In genomic region chr3:148991219-148992026, GRCh38 we compare ENCODE assay signal across 8 cellular contexts. TPM values are rescaled to one million over a fixed set of nuclear protein-coding genes. Genes with fewer than 3 reads are reported as not detected.
DNase-seq lines count a peak whose midpoint lies in the region; ATAC-seq and TF ChIP-seq lines count a peak whose summit lies in the region.

Gene GYG1, plus strand, starts transcription at chr3:148991540. Its CDS starts 101 bp downstream, at chr3:148991641.

- POLR2A ChIA-PET in SK-N-SH (lab: Yijun Ruan, JAX), result no interaction called here

- no peaks in the 10 kb centered on the region for H3K9me3 ChIP-seq in Karpas-422 (ENCODE audit: low read length)
- no peaks in the 10 kb centered on the region for H3K9me3 ChIP-seq in SK-N-SH
- H3K9me3 ChIP-seq in testis, result no peaks in the 10 kb centered on the region

- H3K79me2 ChIP-seq in Karpas-422 (ENCODE audit: low read length), result peaks cover 4% of the 10 kb centered on the region
- peaks cover 6% of the 10 kb centered on the region; the same call in 1 of the 2 replicates for H3K79me2 ChIP-seq in SK-N-SH (ENCODE audit: insufficient read depth)

- WGBS in SK-N-SH (ENCODE audit: low lambda C conversion rate), result under 1% methylated on average over 13 of the region's 91 CpGs
- 0% methylated on average over 65 of the region's 91 CpGs; no CpG with 5 or more reads in 1 of the 2 donors for WGBS in testis, 2 donors

- no peaks in the 10 kb centered on the region for H3K9me2 ChIP-seq in Karpas-422 (replicated peaks; ENCODE audit: insufficient read depth, low read length)
- no peaks in the 10 kb centered on the region for H3K9me2 ChIP-seq in SK-N-SH

- peak; percentile 56 for TF ChIP-seq CTCF in SK-N-SH (IDR thresholded peaks at IDR 0.05)
- no peak for TF ChIP-seq CTCF in omental fat pad (IDR thresholded peaks at IDR 0.05)
- peak in 2 of 3 experiments; percentile 35 to 40 for TF ChIP-seq CTCF in testis (IDR thresholded peaks at IDR 0.05)

- H3F3A ChIP-seq in SK-N-SH (replicated peaks; ENCODE audit: insufficient read depth), result peaks cover 4% of the 10 kb centered on the region

- 0 out of 2 replicates have a peak, but pooled peaks cover 2% of the 10 kb centered on the region for H3K27me3 ChIP-seq in Karpas-422 (ENCODE audit: low read length)
- no peaks in the 10 kb centered on the region for H3K27me3 ChIP-seq in SK-N-SH (ENCODE audit: insufficient read depth)
- H3K27me3 ChIP-seq in testis, result no peaks in the 10 kb centered on the region

- H3K4me1 ChIP-seq in Karpas-422 (ENCODE audit: low read length) (peaks cover 18% of the 10 kb centered on the region), SK-N-SH (ENCODE audit: control insufficient read depth in 1 of 2, insufficient read depth in 2 of 2, low read depth in 1 of 2, low read length in 1 of 2) (peaks cover 3 to 4% of the 10 kb centered on the region in 2 experiments; a peak in 1 of 4 replicates), testis (peaks cover 6% of the 10 kb centered on the region)

- CTCF ChIA-PET in SK-N-SH (lab: Yijun Ruan, JAX), result interaction anchor here (0.6 to 2.3 kb wide), 9 partner anchors 10 to 281 kb away, joined by 3 to 9 read pairs (median 3); no protein-coding TSS in a partner anchor

- no peak; the same call in 1 of the 2 replicates for TF ChIP-seq RAD21 in SK-N-SH (IDR thresholded peaks at IDR 0.05; ENCODE audit: low read length)

- no peaks in the 10 kb centered on the region for H4K20me1 ChIP-seq in Karpas-422 (ENCODE audit: insufficient read depth, low read depth, low read length)
- H4K20me1 ChIP-seq in SK-N-SH (ENCODE audit: insufficient read depth), result no peaks in the 10 kb centered on the region

- DNase-seq in ELF-1 (ENCODE audit: low read depth, low spot score), result peak; percentile 92
- peak; percentile 87 for DNase-seq in Karpas-422
- peak; percentile 93 for DNase-seq in SK-N-SH
- peak; percentile 83 for DNase-seq in activated naive CD4-positive, alpha-beta T cell treated with anti-CD3 and anti-CD28 coated beads, Interleukin-2, amount 50 U/mL, for 16 hours
- DNase-seq in glomerular endothelial cell (ENCODE audit: extremely low read depth, low read depth, low spot score), result no peak
- peak; percentile 58 for DNase-seq in omental fat pad (ENCODE audit: low spot score)
- peak; percentile 90 for DNase-seq in testis

- peak within 1 kb of the TSS; percentile 96 for H2AFZ ChIP-seq in Karpas-422 (ENCODE audit: low read length)
- H2AFZ ChIP-seq in SK-N-SH (ENCODE audit: low read depth), result peak within 1 kb of the TSS; percentile 99

- H3K9ac ChIP-seq in Karpas-422 (ENCODE audit: low read length) (peak within 1 kb of the TSS; percentile 90), SK-N-SH (peak within 1 kb of the TSS; percentile 84)

- intact Hi-C loops in testis (cut with DNase I; ENCODE audit: low total_unique reads), result no loop called here

- H3K27ac ChIP-seq in Karpas-422 (ENCODE audit: low read length), result no peak within 1 kb of the TSS; the same call in 1 of the 2 replicates
- peak within 1 kb of the TSS; percentile 71 to 79 for H3K27ac ChIP-seq in SK-N-SH (ENCODE audit: low read depth in 2 of 2, low read length in 1 of 2)
- H3K27ac ChIP-seq in testis, result peak within 1 kb of the TSS; percentile 92 to 98

- H3K4me3 ChIP-seq in Karpas-422 (ENCODE audit: low read length) (peak within 1 kb of the TSS; percentile 91), SK-N-SH (ENCODE audit: low read depth in 2 of 2, low read length in 1 of 2) (peak within 1 kb of the TSS; percentile 81 to 82), testis (peak within 1 kb of the TSS; percentile 81 to 99)

- H3K36me3 ChIP-seq in Karpas-422 (ENCODE audit: insufficient read depth, low read length) (0 out of 2 replicates have a peak, but pooled peaks cover 3% of the 10 kb centered on the region), SK-N-SH (replicated peaks in 1 of 2; ENCODE audit: control insufficient read depth in 1 of 2, insufficient read depth in 2 of 2, low read length in 1 of 2) (peaks cover 13 to 14% of the 10 kb centered on the region in 2 experiments), testis (ENCODE audit: low read depth, missing control alignments) (no peaks in the 10 kb centered on the region)

- ATAC-seq in GM21786 (IDR thresholded peaks at IDR 0.05; ENCODE audit: unreplicated experiment) (peak; percentile 76), omental fat pad (ENCODE audit: low FRiP score) (peak; percentile 93)

- TF ChIP-seq EP300 in SK-N-SH (IDR thresholded peaks at IDR 0.05; ENCODE audit: borderline replicate concordance in 1 of 2, low read depth in 1 of 2, low read length in 1 of 2), result no peak

- H3K4me2 ChIP-seq in Karpas-422 (ENCODE audit: low read depth, low read length, poor library complexity, severe bottlenecking) (peak within 1 kb of the TSS; percentile 96), SK-N-SH (peak within 1 kb of the TSS; percentile 86)

- TF ChIP-seq POLR2A in testis (IDR thresholded peaks at IDR 0.05), result no peak

TF ChIP-seq in SK-N-SH, 30 proteins besides CTCF, POLR2A, EP300 and RAD21:
- TF ChIP-seq YY1 (IDR thresholded peaks at IDR 0.05; ENCODE audit: low read depth) (no peak), RXRA (IDR thresholded peaks at IDR 0.05; ENCODE audit: borderline replicate concordance, low read depth) (0 out of 2 replicates have a peak, but pooled peaks have one; percentile 7), USF1 (IDR thresholded peaks at IDR 0.05; ENCODE audit: borderline replicate concordance, low read depth) (peak; percentile 93), NRF1 (IDR thresholded peaks at IDR 0.05; ENCODE audit: low read depth, low read length) (peak; percentile 50), GABPA (IDR thresholded peaks at IDR 0.05; ENCODE audit: low read depth) (no peak), TCF12 (IDR thresholded peaks at IDR 0.05) (peak; percentile 8; the same call in 1 of the 2 replicates), EZH2phosphoT487 (IDR thresholded peaks at IDR 0.05; ENCODE audit: borderline replicate concordance, low read depth) (no peak), RCOR1 (IDR thresholded peaks at IDR 0.05; ENCODE audit: low read length) (0 out of 2 replicates have a peak, but pooled peaks have one; percentile 27), MAX (IDR thresholded peaks at IDR 0.05; ENCODE audit: low read depth) (peak; percentile 87), FOSL2 (IDR thresholded peaks at IDR 0.05; ENCODE audit: borderline replicate concordance, low read depth) (peak; percentile 49; the same call in 1 of the 2 replicates), POLR2AphosphoS5 (IDR thresholded peaks at IDR 0.05; ENCODE audit: low read depth, low read length) (peak; percentile 72), MXI1 (IDR thresholded peaks at IDR 0.05; ENCODE audit: low read depth, low read length) (peak; percentile 91), USF2 (IDR thresholded peaks at IDR 0.05; ENCODE audit: borderline replicate concordance, low read depth, low read length) (peak; percentile 70), TAF1 (IDR thresholded peaks at IDR 0.05; ENCODE audit: borderline replicate concordance, low read depth, low read length) (peak; percentile 61; the same call in 1 of the 2 replicates), MEF2A (IDR thresholded peaks at IDR 0.05; ENCODE audit: borderline replicate concordance, low read depth) (no peak)

RNA-seq across cellular contexts. Expression of gene GYG1, which starts in this region (rescaled TPM):
- 8.4 and 18.9 TPM in 2 replicates for total RNA-seq in Karpas-422 (2014; rRNA removed; shearing (Covaris generic); ENCODE audit: low replicate concordance)
- polyA plus RNA-seq in SK-N-SH (2012; rRNA removed), result 16.8 and 21.7 TPM in 2 replicates
- polyA plus RNA-seq in SK-N-SH (2012; cell fraction: cytosol; rRNA removed), result 21.0 and 23.2 TPM in 2 replicates
- 8.8 and 20.0 TPM in 2 replicates for polyA plus RNA-seq in SK-N-SH (2012; cell fraction: nucleus; rRNA removed)
- total RNA-seq in glomerular endothelial cell, result 43.8 and 47.3 TPM in 2 replicates
- 10 to 100 TPM; 23.2 to 40.8 (median 30.4) TPM for total RNA-seq in omental fat pad
- 100 to 1,000 TPM; 128 to 138 TPM for total RNA-seq in testis
- 303 TPM for polyA plus RNA-seq in testis (ENCODE audit: insufficient read depth, low read depth, low replicate concordance)

Comparison
In these comparisons a context has a peak if more than half of its experiments do, and no peak if none do; other contexts are left out.
1. RNA of gene GYG1 (polyA plus RNA-seq): 303 TPM in testis (single experiment); 8.8 to 23.2 TPM in SK-N-SH; every median in the first group is over 10 times any median in the second.
2. CTCF ChIP-seq: peak in SK-N-SH (single experiment) and testis (2 of 3); none in omental fat pad (0 of 3).
3. Peak in every context shown above with its lines, with median percentiles within 50 percentile points of each other: H3K4me3 ChIP-seq.